18 cellular contexts compared by ENCODE assay signal in the genomic region with DNA sequence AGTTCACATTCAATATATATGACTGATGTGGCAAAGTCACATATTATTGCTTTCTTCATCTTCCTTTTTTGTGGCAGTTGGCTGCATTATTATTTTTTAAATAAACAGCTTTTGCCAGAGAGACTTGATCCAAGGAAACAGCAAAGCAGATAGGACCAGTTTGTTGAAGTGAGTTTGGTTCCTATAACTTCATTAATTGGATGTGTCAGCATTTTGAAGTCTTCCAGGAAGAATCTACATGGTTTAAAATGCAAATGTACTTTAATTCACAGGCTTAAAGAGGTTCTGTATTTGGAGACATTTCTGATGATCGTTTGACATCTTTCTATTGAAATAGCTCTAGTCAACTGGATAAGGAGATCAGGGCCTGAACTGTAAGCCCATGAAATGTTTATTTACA.
"Had no signal": no experiment of that assay in that cellular context is flagged by ENCODE, and none has a peak within 500 bp of the region (broad histone marks: within the 10 kb centered on the region; RNA-seq: fewer than 3 reads in every experiment).

No MANE protein-coding gene starts in this region.

- H3K27ac ChIP-seq: esophagus muscularis mucosa, tibial artery, WERI-Rb-1 had no signal

- H3K27me3 Mint-ChIP-seq: activated CD4-positive, alpha-beta memory T cell treated with anti-CD3 and anti-CD28 coated beads, Interleukin-2, amount 10 ng/mL, durations not matched to agents 7 days and 5 days; activated CD4-positive, alpha-beta T cell treated with anti-CD3 and anti-CD28 coated beads for 36 hours; activated CD8-positive, alpha-beta memory T cell treated with anti-CD3 and anti-CD28 coated beads, Interleukin-2, amount 10 ng/mL, durations not matched to agents 7 days and 5 days; activated naive CD8-positive, alpha-beta T cell had no signal

- H3K27me3 ChIP-seq: esophagus muscularis mucosa, tibial artery had no signal

- H3K4me1 Mint-ChIP-seq: activated CD4-positive, alpha-beta memory T cell treated with anti-CD3 and anti-CD28 coated beads, Interleukin-2, amount 10 ng/mL, durations not matched to agents 7 days and 5 days; activated CD8-positive, alpha-beta memory T cell treated with anti-CD3 and anti-CD28 coated beads, Interleukin-2, amount 10 ng/mL, durations not matched to agents 7 days and 5 days; nephron had no signal

- H3K9me3 Mint-ChIP-seq: activated CD4-positive, alpha-beta memory T cell treated with anti-CD3 and anti-CD28 coated beads, Interleukin-2, amount 10 ng/mL, durations not matched to agents 7 days and 5 days; nephron had no signal

- H3K27ac Mint-ChIP-seq: activated CD4-positive, alpha-beta memory T cell treated with anti-CD3 and anti-CD28 coated beads, Interleukin-2, amount 10 ng/mL, durations not matched to agents 7 days and 5 days; activated CD4-positive, alpha-beta T cell treated with anti-CD3 and anti-CD28 coated beads for 36 hours; activated CD8-positive, alpha-beta memory T cell treated with anti-CD3 and anti-CD28 coated beads, Interleukin-2, amount 10 ng/mL, durations not matched to agents 7 days and 5 days; activated naive CD8-positive, alpha-beta T cell had no signal

- H3K4me3 Mint-ChIP-seq: activated CD4-positive, alpha-beta memory T cell treated with anti-CD3 and anti-CD28 coated beads, Interleukin-2, amount 10 ng/mL, durations not matched to agents 7 days and 5 days; activated CD4-positive, alpha-beta T cell treated with anti-CD3 and anti-CD28 coated beads for 36 hours; activated CD8-positive, alpha-beta memory T cell treated with anti-CD3 and anti-CD28 coated beads, Interleukin-2, amount 10 ng/mL, durations not matched to agents 7 days and 5 days; activated naive CD8-positive, alpha-beta T cell; nephron had no signal

- ATAC-seq: activated CD4-positive, alpha-beta T cell treated with anti-CD3 and anti-CD28 coated beads for 36 hours; activated CD8-positive, alpha-beta memory T cell treated with anti-CD3 and anti-CD28 coated beads, Interleukin-2, amount 10 ng/mL, durations not matched to agents 7 days and 5 days had no signal

- H3K4me3 ChIP-seq: esophagus muscularis mucosa, tibial artery had no signal

- DNase-seq: activated CD4-positive, alpha-beta memory T cell treated with anti-CD3 and anti-CD28 coated beads, Interleukin-2, amount 10 ng/mL, durations not matched to agents 7 days and 5 days; activated CD4-positive, alpha-beta T cell treated with anti-CD3 and anti-CD28 coated beads for 36 hours; activated CD8-positive, alpha-beta memory T cell treated with anti-CD3 and anti-CD28 coated beads, Interleukin-2, amount 10 ng/mL, durations not matched to agents 7 days and 5 days; cerebellar nuclear complex; cortex of kidney; effector CD8-positive, alpha-beta T cell; occipital lobe; posterior cingulate gyrus; stimulated activated CD4-positive, alpha-beta T cell treated with anti-CD3 and anti-CD28 coated beads, Interleukin-12 subunit alpha, Interleukin-12 subunit beta, amount 100 ng/mL, for 4 hours; stimulated activated CD4-positive, alpha-beta T cell treated with anti-CD3 and anti-CD28 coated beads, Interleukin-1b, Interleukin-23, amount 100 ng/mL, for 48 hours; stimulated activated naive CD4-positive, alpha-beta T cell treated with Interleukin-2 at 50 U/mL for 16 hours; substantia nigra; T-helper 2 cell; tibial artery; WERI-Rb-1 had no signal

- H3K36me3 ChIP-seq: esophagus muscularis mucosa, tibial artery, WERI-Rb-1 had no signal

- H3K9me3 ChIP-seq: esophagus muscularis mucosa, tibial artery had no signal
